Comparison of ENCODE assay signal across 8 cellular contexts in the genomic region with DNA sequence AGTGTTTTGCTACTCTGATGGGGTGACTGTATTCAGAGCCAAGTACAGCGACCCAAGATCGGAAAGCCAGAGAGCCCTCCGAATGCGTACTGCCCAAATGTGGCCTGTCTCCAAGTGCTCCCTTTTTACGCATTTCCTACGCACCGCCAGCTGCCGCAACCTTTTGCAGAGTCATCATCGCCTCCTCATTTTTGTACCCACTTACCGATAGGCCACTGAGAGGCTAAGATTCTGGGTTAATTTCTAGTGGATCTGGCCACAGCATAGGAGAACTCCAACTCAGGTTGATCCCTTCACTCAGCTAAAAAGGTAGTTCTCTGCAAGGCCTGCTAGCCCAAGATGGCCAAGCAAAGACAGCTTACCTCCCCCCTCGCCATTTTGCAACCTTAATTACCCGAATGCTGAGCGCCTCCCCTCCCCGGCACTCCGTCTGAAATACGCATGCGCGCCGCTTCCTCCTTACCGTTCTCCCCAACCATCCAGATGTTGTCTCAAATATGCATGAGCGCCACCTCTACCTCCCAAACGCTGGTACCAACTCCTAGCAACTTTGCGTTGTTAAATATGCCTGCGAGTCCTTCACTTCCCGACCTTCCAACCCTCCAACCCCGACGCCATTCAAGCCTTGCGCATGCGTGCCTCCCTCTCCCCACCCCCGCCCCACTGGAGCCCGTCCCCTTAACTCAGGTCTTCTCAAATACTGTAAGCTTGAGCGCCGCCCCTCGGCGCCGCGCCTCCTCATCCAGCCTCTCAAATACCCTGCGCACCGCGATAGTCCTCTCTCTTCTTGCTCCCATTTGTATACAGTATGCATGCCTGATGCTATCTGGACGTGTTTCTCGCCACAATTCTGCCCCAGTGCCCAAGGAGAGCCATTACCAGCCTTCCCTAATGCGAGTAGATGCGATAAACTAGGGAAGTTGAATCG. TPM values are rescaled to one million over a fixed set of nuclear protein-coding genes. Genes with fewer than 3 reads are reported as not detected.
A peak's percentile ranks its signal among the peaks of the same experiment; 100 is the strongest.
DNase-seq lines count a peak whose midpoint lies in the region; ATAC-seq and TF ChIP-seq lines count a peak whose summit lies in the region.

No MANE protein-coding gene starts in this region.

- H3K4me3 ChIP-seq in lower lobe of right lung = peak overlapping the region; percentile 68

- no peaks in the 10 kb centered on the region for H3K36me3 ChIP-seq in lower lobe of right lung

- intact Hi-C loops in lower lobe of right lung (cut with DNase I) = no loop called here

- peaks cover 15% of the 10 kb centered on the region for H3K4me1 ChIP-seq in lower lobe of right lung

- H3K9me3 ChIP-seq in lower lobe of right lung = no peaks in the 10 kb centered on the region

- TF ChIP-seq CTCF in lower lobe of right lung (IDR thresholded peaks at IDR 0.05) = peak; percentile 13

- H3K27ac ChIP-seq in lower lobe of right lung = peak overlapping the region; percentile 87

- DNase-seq in CD1c-positive myeloid dendritic cell (ENCODE audit: extremely low spot score) (peak; percentile 89), NCI-H748 (lab: John Stamatoyannopoulos, UW; ENCODE audit: unreplicated experiment) (peak; percentile 93), dermis microvascular lymphatic vessel endothelial cell (ENCODE audit: low read depth in 2 of 2) (peak; percentile 71 to 90), lower lobe of right lung (peak; percentile 92)
- DNase-seq in activated CD4-positive, alpha-beta T cell treated with anti-CD3 and anti-CD28 coated beads, Interleukin-2, amount 50 U/mL, for 4 hours = peak; percentile 75 to 76
- peak; percentile 52 to 63 (median 61) for DNase-seq in stimulated activated CD4-positive, alpha-beta T cell treated with anti-CD3 and anti-CD28 coated beads, TNF-alpha, amount 100 ng/mL, for 1 hour (ENCODE audit: low read depth in 3 of 3, low spot score in 1 of 3)

- peak; percentile 81 for ATAC-seq in GM19372 (IDR thresholded peaks at IDR 0.05; ENCODE audit: low read depth, unreplicated experiment)
- peak; percentile 90 for ATAC-seq in HG03521 (IDR thresholded peaks at IDR 0.05; ENCODE audit: unreplicated experiment)
- peak; percentile 95 to 98 for ATAC-seq in lower lobe of right lung

- no peaks in the 10 kb centered on the region for H3K27me3 ChIP-seq in lower lobe of right lung (ENCODE audit: low read depth)

RNA-seq across cellular contexts. Expression of a gene that starts 11.8 kb away (rescaled TPM):
- total RNA-seq in dermis microvascular lymphatic vessel endothelial cell = not detected in 2 replicates
- total RNA-seq in lower lobe of right lung = not detected

Comparison
In these comparisons a context has a peak if more than half of its experiments do, and no peak if none do; other contexts are left out.
1. Peak in every context shown above with its lines: DNase-seq, ATAC-seq, H3K4me3 ChIP-seq and H3K27ac ChIP-seq.